Comparison of ENCODE assay signal across 12 cellular contexts in the genomic region with DNA sequence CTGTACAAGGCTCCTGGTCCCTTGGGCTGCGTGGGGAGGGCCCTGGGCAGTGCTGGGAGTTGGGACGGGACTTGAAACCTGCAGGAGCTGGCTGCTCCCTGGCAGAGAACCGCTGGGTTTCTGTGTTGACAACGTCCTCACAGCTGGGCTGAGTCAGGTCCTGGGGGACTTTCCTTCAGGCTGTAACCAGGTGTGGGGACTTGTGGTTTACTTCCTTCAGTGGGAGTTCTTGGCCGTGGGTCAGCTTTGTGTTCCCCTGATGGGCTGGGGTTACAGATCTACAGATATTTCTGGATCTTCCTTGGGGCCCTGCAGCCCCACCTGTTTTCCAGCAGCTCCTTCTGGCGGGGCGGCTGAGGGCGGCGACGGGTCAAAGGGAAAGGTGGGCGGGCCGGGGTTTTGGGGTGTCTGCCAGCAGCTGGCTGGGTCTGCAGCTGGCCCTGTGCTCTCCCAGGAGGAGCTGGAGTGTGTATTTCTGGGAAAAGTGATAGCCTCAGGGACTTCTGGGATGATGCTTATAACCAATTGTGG. TPM values are rescaled to one million over a fixed set of nuclear protein-coding genes. Genes with fewer than 3 reads are reported as not detected.
A peak's percentile ranks its signal among the peaks of the same experiment; 100 is the strongest.
DNase-seq lines count a peak whose midpoint lies in the region; ATAC-seq and TF ChIP-seq lines count a peak whose summit lies in the region.
"Had no signal": no experiment of that assay in that cellular context is flagged by ENCODE, and none has a peak within 500 bp of the region (broad histone marks: within the 10 kb centered on the region; RNA-seq: fewer than 3 reads in every experiment).

No MANE protein-coding gene starts in this region.

- H3K27ac ChIP-seq in upper lobe of right lung (no peak overlapping the region), sigmoid colon (no peak overlapping the region)

- peaks cover 14% of the 10 kb centered on the region for H3K9me3 Mint-ChIP-seq in dendritic cell treated with granulocyte-macrophage colony-stimulating factor and Interleukin-4, amounts not matched to agents 40 ng/mL and 50 ng/mL, for 4 days
- H3K9me3 Mint-ChIP-seq: immature natural killer cell had no signal

- H3K27me3 ChIP-seq in upper lobe of right lung = no peaks in the 10 kb centered on the region
- no peaks in the 10 kb centered on the region for H3K27me3 ChIP-seq in sigmoid colon

- no peak for ATAC-seq in upper lobe of right lung
- ATAC-seq: CD8-positive, alpha-beta T cell had no signal

- TF ChIP-seq CTCF in upper lobe of right lung (IDR thresholded peaks at IDR 0.05) (no peak), sigmoid colon (IDR thresholded peaks at IDR 0.05) (no peak)

- peaks cover 8% of the 10 kb centered on the region for H3K36me3 Mint-ChIP-seq in dendritic cell treated with granulocyte-macrophage colony-stimulating factor and Interleukin-4, amounts not matched to agents 40 ng/mL and 50 ng/mL, for 4 days (ENCODE audit: low read depth)
- H3K36me3 Mint-ChIP-seq: activated naive CD8-positive, alpha-beta T cell; CD8-positive, alpha-beta T cell; immature natural killer cell had no signal

- DNase-seq in DMS79 treated with DMSO at 0.1 percent for 48 hours (lab: John Stamatoyannopoulos, UW) = peak; percentile 92
- DNase-seq in NAMALWA (ENCODE audit: low spot score) = peak; percentile 88
- peak; percentile 42 for DNase-seq in myocyte (ENCODE audit: low read depth)
- no peak for DNase-seq in stimulated activated CD4-positive, alpha-beta T cell treated with anti-CD3 and anti-CD28 coated beads, Interleukin-1b, Interleukin-23, amount 100 ng/mL, for 48 hours
- DNase-seq in upper lobe of right lung = no peak
- DNase-seq in sigmoid colon = no peak
- no peak for DNase-seq in GDM1 (lab: John Stamatoyannopoulos, UW)
- DNase-seq: CD8-positive, alpha-beta T cell; immature natural killer cell; NCI-H446 had no signal

- H3K9me3 ChIP-seq in upper lobe of right lung = no peaks in the 10 kb centered on the region
- peaks cover 0 to 6% (median 3%) of the 10 kb centered on the region in 4 donors for H3K9me3 ChIP-seq in sigmoid colon

- 11 to 49% methylated on average over 12 of the region's 12 CpGs for WGBS in sigmoid colon, 2 donors

- TF ChIP-seq POLR2A in sigmoid colon (IDR thresholded peaks at IDR 0.05) = no peak

- no peak overlapping the region for H3K4me3 ChIP-seq in upper lobe of right lung
- H3K4me3 ChIP-seq in sigmoid colon = no peak overlapping the region

- H3K4me1 ChIP-seq in upper lobe of right lung = peaks cover 35% of the 10 kb centered on the region
- no peaks in the 10 kb centered on the region for H3K4me1 ChIP-seq in sigmoid colon

- intact Hi-C loops in dendritic cell treated with granulocyte-macrophage colony-stimulating factor and Interleukin-4, amounts not matched to agents 40 ng/mL and 50 ng/mL, for 4 days (cut with micrococcal nuclease) = no loop called here
- intact Hi-C loops in upper lobe of right lung (cut with DNase I) = no loop called here
- intact Hi-C loops in sigmoid colon (cut with DNase I) = no loop called here

- no peak overlapping the region for H3K4me3 Mint-ChIP-seq in dendritic cell treated with granulocyte-macrophage colony-stimulating factor and Interleukin-4, amounts not matched to agents 40 ng/mL and 50 ng/mL, for 4 days
- H3K4me3 Mint-ChIP-seq: activated naive CD8-positive, alpha-beta T cell; CD8-positive, alpha-beta T cell; immature natural killer cell had no signal

- TF ChIP-seq EP300 in sigmoid colon (IDR thresholded peaks at IDR 0.05) = no peak

- H3K4me1 Mint-ChIP-seq in dendritic cell treated with granulocyte-macrophage colony-stimulating factor and Interleukin-4, amounts not matched to agents 40 ng/mL and 50 ng/mL, for 4 days (ENCODE audit: low read depth) = peaks cover 46% of the 10 kb centered on the region
- H3K4me1 Mint-ChIP-seq: immature natural killer cell had no signal

- no peaks in the 10 kb centered on the region for H3K27me3 Mint-ChIP-seq in dendritic cell treated with granulocyte-macrophage colony-stimulating factor and Interleukin-4, amounts not matched to agents 40 ng/mL and 50 ng/mL, for 4 days

- H3K36me3 ChIP-seq in upper lobe of right lung (no peaks in the 10 kb centered on the region), sigmoid colon (no peaks in the 10 kb centered on the region)

- peak overlapping the region; percentile 91 for H3K27ac Mint-ChIP-seq in dendritic cell treated with granulocyte-macrophage colony-stimulating factor and Interleukin-4, amounts not matched to agents 40 ng/mL and 50 ng/mL, for 4 days
- H3K27ac Mint-ChIP-seq: activated naive CD8-positive, alpha-beta T cell; CD8-positive, alpha-beta T cell; immature natural killer cell had no signal

RNA-seq across cellular contexts. Expression of a gene that starts 18.9 kb away (rescaled TPM):
- total RNA-seq in myocyte = not detected in 2 replicates
- polyA plus RNA-seq in myocyte (2012) = not detected
- 59.1 TPM for total RNA-seq in upper lobe of right lung
- total RNA-seq in sigmoid colon = 1 to 10 TPM; 1.8 to 5.1 (median 3.2) TPM
- 100 to 1,000 TPM in 2 of 3 donors, 10 to 100 TPM in 1; 51.7 to 324 (median 109) TPM for polyA plus RNA-seq in sigmoid colon

Comparison
In these comparisons a context has a peak if more than half of its experiments do, and no peak if none do; other contexts are left out.
1. DNase-seq: peak in DMS79 treated with DMSO at 0.1 percent for 48 hours (single experiment), NAMALWA (single experiment) and myocyte (single experiment); none in stimulated activated CD4-positive, alpha-beta T cell treated with anti-CD3 and anti-CD28 coated beads, Interleukin-1b, Interleukin-23, amount 100 ng/mL, for 48 hours (single experiment), upper lobe of right lung (single experiment), sigmoid colon (single experiment) and GDM1 (single experiment).